8 cellular contexts compared by ENCODE assay signal in genomic region chr20:40689943-40690835, GRCh38. TPM values are rescaled to one million over a fixed set of nuclear protein-coding genes. Genes with fewer than 3 reads are reported as not detected.
DNase-seq lines count a peak whose midpoint lies in the region; ATAC-seq and TF ChIP-seq lines count a peak whose summit lies in the region.

No MANE protein-coding gene starts in this region.

- H3K27me3 ChIP-seq in PC-3 (ENCODE audit: low read length) (peaks cover 55% of the 10 kb centered on the region), suprapubic skin (peaks cover 25% of the 10 kb centered on the region)

- H3K36me3 ChIP-seq in PC-3 (ENCODE audit: low read depth, low read length) (no peaks in the 10 kb centered on the region), suprapubic skin (no peaks in the 10 kb centered on the region)

- H3K79me2 ChIP-seq in PC-3 (ENCODE audit: low read length) = no peaks in the 10 kb centered on the region

- H3K9me3 Mint-ChIP-seq in nephron progenitor cell = peaks cover 2% of the 10 kb centered on the region

- H3K9me3 ChIP-seq in PC-3 (ENCODE audit: low read length) (no peaks in the 10 kb centered on the region), suprapubic skin (no peaks in the 10 kb centered on the region)

- intact Hi-C loops in PC-3 (cut with micrococcal nuclease) = no loop called here

- no peak overlapping the region for H3K9ac ChIP-seq in PC-3 (ENCODE audit: low read length)

- CTCF ChIA-PET in PC-3 (lab: Charles Lee) = no interaction called here

- TF ChIP-seq CTCF in PC-3 (conservative IDR thresholded peaks at IDR 0.05; ENCODE audit: low read depth, low read length) (peak; percentile 86), fibroblast of villous mesenchyme (IDR thresholded peaks at IDR 0.05; ENCODE audit: insufficient read depth, low read depth, low read length) (peak; percentile 77), nephron progenitor cell (IDR thresholded peaks at IDR 0.05) (peak; percentile 92), suprapubic skin (IDR thresholded peaks at IDR 0.05) (peak; percentile 85 to 87)

- peak; percentile 87 for DNase-seq in Ammon's horn (ENCODE audit: low spot score)
- peak; percentile 61 for DNase-seq in HT1080 (ENCODE audit: low read depth)
- peak; percentile 75 for DNase-seq in PC-3
- peak; percentile 10 for DNase-seq in activated effector memory CD4-positive, alpha-beta T cell treated with Interleukin-2 at 50 U/mL for 16 hours
- peak; percentile 90 for DNase-seq in fibroblast of villous mesenchyme (ENCODE audit: low read depth)
- peak; percentile 94 for DNase-seq in nephron progenitor cell
- peak; percentile 93 to 96 for DNase-seq in suprapubic skin (ENCODE audit: low spot score in 2 of 2)

- POLR2A ChIA-PET in PC-3 (lab: Charles Lee; ENCODE audit: unreplicated experiment) = no interaction called here

- peaks cover 53% of the 10 kb centered on the region for H3K4me1 Mint-ChIP-seq in nephron progenitor cell

- peak; percentile 68 for ATAC-seq in GM19043 (IDR thresholded peaks at IDR 0.05; ENCODE audit: low read depth, unreplicated experiment)
- ATAC-seq in PC-3 = peak; percentile 77

- H3K4me1 ChIP-seq in PC-3 (ENCODE audit: insufficient read depth, low read length) = no peaks in the 10 kb centered on the region
- H3K4me1 ChIP-seq in suprapubic skin = peaks cover 28% of the 10 kb centered on the region

- no peak for TF ChIP-seq EP300 in suprapubic skin (IDR thresholded peaks at IDR 0.05)

- peaks cover 92% of the 10 kb centered on the region for H3K27me3 Mint-ChIP-seq in nephron progenitor cell (ENCODE audit: low read depth, poor library complexity)

- peak overlapping the region; percentile 82 for H3K4me3 Mint-ChIP-seq in nephron progenitor cell

- no peaks in the 10 kb centered on the region for H4K20me1 ChIP-seq in PC-3 (ENCODE audit: low read length)

- H3F3A ChIP-seq in PC-3 (ENCODE audit: low read length, unreplicated experiment) = no peaks in the 10 kb centered on the region

- H3K36me3 Mint-ChIP-seq in nephron progenitor cell (ENCODE audit: low read depth) = peaks cover 10% of the 10 kb centered on the region

- H3K9me2 ChIP-seq in PC-3 (replicated peaks; ENCODE audit: low read length) = no peaks in the 10 kb centered on the region

- BruUV-seq in PC-3 (replicated peaks; lab: Mats Ljungman, UMichigan) = no TSS peak

- peak overlapping the region; percentile 85 for H2AFZ ChIP-seq in PC-3 (ENCODE audit: low read length)

- peak overlapping the region; percentile 84 for H3K4me2 ChIP-seq in PC-3 (ENCODE audit: low read length)

- no peak overlapping the region for H3K27ac ChIP-seq in PC-3 (ENCODE audit: low read length)
- peak overlapping the region; percentile 96 for H3K27ac ChIP-seq in suprapubic skin

- no peak for TF ChIP-seq POLR2A in suprapubic skin (IDR thresholded peaks at IDR 0.05)

- H3K4me3 ChIP-seq in PC-3 (ENCODE audit: low read length) (peak overlapping the region; percentile 53), fibroblast of villous mesenchyme (ENCODE audit: low read depth, low read length) (peak overlapping the region; percentile 60), suprapubic skin (peak overlapping the region; percentile 93)

- peak overlapping the region; percentile 78 for H3K27ac Mint-ChIP-seq in nephron progenitor cell

- WGBS in suprapubic skin = 10% methylated on average over 34 of the region's 84 CpGs

RNA-seq across cellular contexts. Expression of gene MAFB, which starts 1.2 kb away (rescaled TPM):
- total RNA-seq in HT1080 (2014; rRNA removed; shearing (Covaris generic)) = 0.19 TPM in 1 of 2 replicates, not detected in the other
- 0.76 and 0.95 TPM in 2 replicates for polyA plus RNA-seq in HT1080 (2015; cell fraction: cytosol; rRNA removed)
- 0.86 and 1.1 TPM in 2 replicates for polyA plus RNA-seq in HT1080 (2015; cell fraction: nucleus; rRNA removed)
- total RNA-seq in PC-3 (2014; rRNA removed) (0.04 TPM in 1 of 2 replicates, not detected in the other), fibroblast of villous mesenchyme (0.43 and 0.64 TPM in 2 replicates), suprapubic skin (10 to 100 TPM; 25.7 to 89.4 (median 69.2) TPM)

Comparison
In these comparisons a context has a peak if more than half of its experiments do, and no peak if none do; other contexts are left out.
1. DNase-seq: peak in every context shown above with its lines; median percentile 94 in suprapubic skin; 94 in nephron progenitor cell; 90 in fibroblast of villous mesenchyme; 87 in Ammon's horn; 75 in PC-3; 61 in HT1080; 10 in activated effector memory CD4-positive, alpha-beta T cell treated with Interleukin-2 at 50 U/mL for 16 hours.
2. RNA of gene MAFB, which starts 1.2 kb away (total RNA-seq): 25.7 to 89.4 TPM in suprapubic skin; 0.43 to 0.64 TPM in fibroblast of villous mesenchyme, 0.19 TPM in HT1080 and 0.04 TPM in PC-3; every median in the first group is over 10 times any median in the second.
3. Peak in every context shown above with its lines, with median percentiles within 50 percentile points of each other: H3K4me3 ChIP-seq and CTCF ChIP-seq.